In the genomic region with DNA sequence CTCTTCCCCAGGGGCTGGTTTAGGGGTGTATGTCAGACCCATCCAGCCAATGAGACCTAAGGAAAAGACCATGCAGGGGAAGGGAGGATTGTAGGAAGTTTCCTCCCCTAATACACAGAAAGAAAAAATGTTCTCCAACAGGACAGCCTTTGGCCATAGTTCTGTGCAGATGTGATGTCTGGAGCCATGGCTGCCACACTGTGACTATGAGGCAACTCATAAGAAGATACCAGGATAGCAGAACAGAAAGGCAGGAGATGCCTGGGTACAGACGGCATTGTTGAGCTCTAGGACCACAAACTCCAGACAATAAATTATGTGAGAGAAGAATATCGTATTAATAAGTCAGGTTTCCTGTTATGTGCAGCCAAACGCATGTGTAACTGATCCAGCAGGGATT, we compare ENCODE assay signal across 24 cellular contexts.
"Had no signal": no experiment of that assay in that cellular context is flagged by ENCODE, and none has a peak within 500 bp of the region (broad histone marks: within the 10 kb centered on the region; RNA-seq: fewer than 3 reads in every experiment).

No MANE protein-coding gene starts in this region.

- H3K9me3 Mint-ChIP-seq: activated naive CD8-positive, alpha-beta T cell treated with anti-CD3 and anti-CD28 coated beads, Interleukin-2, amount 50 U/mL, for 24 hours; naive thymus-derived CD8-positive, alpha-beta T cell; T-helper 2 cell treated with Interferon-gamma antibody and Interleukin-4, amounts not matched to agents 5 μg/mL and 100 μg/mL, for 36 hours; type B pancreatic cell had no signal

- H3K27ac Mint-ChIP-seq: activated naive CD8-positive, alpha-beta T cell treated with anti-CD3 and anti-CD28 coated beads, Interleukin-2, amount 50 U/mL, for 24 hours; T-helper 2 cell treated with Interferon-gamma antibody and Interleukin-4, amounts not matched to agents 5 μg/mL and 100 μg/mL, for 36 hours; type B pancreatic cell had no signal

- H3K27me3 Mint-ChIP-seq: activated naive CD8-positive, alpha-beta T cell treated with anti-CD3 and anti-CD28 coated beads, Interleukin-2, amount 50 U/mL, for 24 hours; naive thymus-derived CD8-positive, alpha-beta T cell had no signal

- H3K36me3 Mint-ChIP-seq: type B pancreatic cell had no signal

- H3K4me3 Mint-ChIP-seq: activated naive CD8-positive, alpha-beta T cell treated with anti-CD3 and anti-CD28 coated beads, Interleukin-2, amount 50 U/mL, for 24 hours; T-helper 2 cell treated with Interferon-gamma antibody and Interleukin-4, amounts not matched to agents 5 μg/mL and 100 μg/mL, for 36 hours; type B pancreatic cell had no signal

- DNase-seq: activated CD4-positive, alpha-beta T cell treated with anti-CD3 and anti-CD28 coated beads for 1 hour; activated CD4-positive, alpha-beta T cell treated with anti-CD3 and anti-CD28 coated beads, Interleukin-2, amount 50 U/mL, for 1 hour; activated CD8-positive, alpha-beta memory T cell treated with anti-CD3 and anti-CD28 coated beads for 24 hours; activated CD8-positive, alpha-beta memory T cell treated with anti-CD3 and anti-CD28 coated beads, Interleukin-2, amount 50 U/mL, for 4 hours; activated gamma-delta T cell; activated naive CD4-positive, alpha-beta T cell treated with anti-CD3 and anti-CD28 coated beads, Interleukin-2, amount 50 U/mL, for 16 hours; activated naive CD8-positive, alpha-beta T cell treated with anti-CD3 and anti-CD28 coated beads, Interleukin-2, amount 50 U/mL, for 24 hours; dermis blood vessel endothelial cell; effector CD8-positive, alpha-beta T cell; foreskin melanocyte; kidney glomerular epithelial cell; left lung; naive thymus-derived CD8-positive, alpha-beta T cell; stimulated activated CD4-positive, alpha-beta T cell treated with anti-CD3 and anti-CD28 coated beads, Interleukin-4, amount 100 ng/mL, for 24 hours; stomach; WERI-Rb-1 had no signal

- H3K27ac ChIP-seq: cardiac muscle cell, left lung, parathyroid adenoma, stomach, thoracic aorta, vagina, WERI-Rb-1 had no signal

- H3K4me1 Mint-ChIP-seq: activated naive CD8-positive, alpha-beta T cell treated with anti-CD3 and anti-CD28 coated beads, Interleukin-2, amount 50 U/mL, for 24 hours had no signal

- ATAC-seq: activated naive CD8-positive, alpha-beta T cell treated with anti-CD3 and anti-CD28 coated beads, Interleukin-2, amount 50 U/mL, for 24 hours; esophagus mucosa; left lung; naive thymus-derived CD8-positive, alpha-beta T cell; right cardiac atrium had no signal
